In the genomic region with DNA sequence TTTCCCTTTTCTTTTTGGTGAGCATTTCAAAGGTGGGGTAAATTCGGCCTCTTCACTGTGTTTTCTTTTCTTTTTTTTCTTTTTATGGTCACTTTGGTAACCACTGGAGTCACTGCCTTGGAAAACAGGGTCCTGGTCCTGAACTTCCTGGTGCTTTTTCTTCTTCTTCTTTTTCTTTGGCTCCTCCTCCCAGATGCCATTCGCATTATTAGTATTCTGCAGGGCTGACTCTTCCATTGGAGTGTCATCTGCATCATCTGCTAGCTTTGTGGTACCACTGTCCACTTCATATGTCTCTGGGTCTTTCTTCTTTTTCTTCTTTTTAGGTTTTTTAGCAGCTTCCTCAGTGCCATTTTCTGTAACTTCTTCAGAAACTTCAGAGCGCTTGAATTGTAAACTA, we compare ENCODE assay signal across 21 cellular contexts.
"Had no signal": no experiment of that assay in that cellular context is flagged by ENCODE, and none has a peak within 500 bp of the region (broad histone marks: within the 10 kb centered on the region; RNA-seq: fewer than 3 reads in every experiment).

No MANE protein-coding gene starts in this region.

- H3K27me3 Mint-ChIP-seq: activated naive CD8-positive, alpha-beta T cell treated with anti-CD3 and anti-CD28 coated beads, Interleukin-2, amount 10 ng/mL, durations not matched to agents 7 days and 5 days; memory B cell; naive B cell had no signal

- ATAC-seq: heart right ventricle, left colon, sciatic nerve had no signal

- H3K4me1 Mint-ChIP-seq: activated naive CD8-positive, alpha-beta T cell treated with anti-CD3 and anti-CD28 coated beads, Interleukin-2, amount 10 ng/mL, durations not matched to agents 7 days and 5 days; memory B cell; naive B cell had no signal

- FAIRE-seq: bronchial epithelial cell, TTC549 had no signal

- H3K9me3 Mint-ChIP-seq: activated naive CD8-positive, alpha-beta T cell treated with anti-CD3 and anti-CD28 coated beads, Interleukin-2, amount 10 ng/mL, durations not matched to agents 7 days and 5 days; endodermal cell; memory B cell; naive B cell had no signal

- H3K4me3 Mint-ChIP-seq: activated naive CD8-positive, alpha-beta T cell treated with anti-CD3 and anti-CD28 coated beads, Interleukin-2, amount 10 ng/mL, durations not matched to agents 7 days and 5 days; endodermal cell; memory B cell had no signal

- DNase-seq: activated CD4-positive, alpha-beta T cell treated with anti-CD3 and anti-CD28 coated beads for 1 hour; activated CD4-positive, alpha-beta T cell treated with anti-CD3 and anti-CD28 coated beads, Interleukin-2, amount 50 U/mL, for 1 hour; activated naive CD8-positive, alpha-beta T cell treated with anti-CD3 and anti-CD28 coated beads, Interleukin-2, amount 10 ng/mL, durations not matched to agents 7 days and 5 days; activated T-cell treated with anti-CD3 and anti-CD28 coated beads, Interleukin-2, amount 50 U/mL, for 1 hour; amniotic stem cell; endodermal cell; esophagus squamous epithelium; heart right ventricle; islet precursor cell; left colon; naive B cell; occipital lobe; posterior cingulate gyrus; stimulated activated CD4-positive, alpha-beta T cell treated with anti-CD3 and anti-CD28 coated beads, Interleukin-15, amount 100 ng/mL, for 24 hours; stimulated activated CD8-positive, alpha-beta memory T cell treated with anti-CD3 and anti-CD28 coated beads, Interleukin-4, amount 100 ng/mL, for 48 hours; stimulated activated naive CD4-positive, alpha-beta T cell; upper lobe of left lung had no signal

- H3K27ac Mint-ChIP-seq: activated naive CD8-positive, alpha-beta T cell treated with anti-CD3 and anti-CD28 coated beads, Interleukin-2, amount 10 ng/mL, durations not matched to agents 7 days and 5 days; endodermal cell; memory B cell had no signal
